8 cellular contexts compared by ENCODE assay signal in the genomic region with DNA sequence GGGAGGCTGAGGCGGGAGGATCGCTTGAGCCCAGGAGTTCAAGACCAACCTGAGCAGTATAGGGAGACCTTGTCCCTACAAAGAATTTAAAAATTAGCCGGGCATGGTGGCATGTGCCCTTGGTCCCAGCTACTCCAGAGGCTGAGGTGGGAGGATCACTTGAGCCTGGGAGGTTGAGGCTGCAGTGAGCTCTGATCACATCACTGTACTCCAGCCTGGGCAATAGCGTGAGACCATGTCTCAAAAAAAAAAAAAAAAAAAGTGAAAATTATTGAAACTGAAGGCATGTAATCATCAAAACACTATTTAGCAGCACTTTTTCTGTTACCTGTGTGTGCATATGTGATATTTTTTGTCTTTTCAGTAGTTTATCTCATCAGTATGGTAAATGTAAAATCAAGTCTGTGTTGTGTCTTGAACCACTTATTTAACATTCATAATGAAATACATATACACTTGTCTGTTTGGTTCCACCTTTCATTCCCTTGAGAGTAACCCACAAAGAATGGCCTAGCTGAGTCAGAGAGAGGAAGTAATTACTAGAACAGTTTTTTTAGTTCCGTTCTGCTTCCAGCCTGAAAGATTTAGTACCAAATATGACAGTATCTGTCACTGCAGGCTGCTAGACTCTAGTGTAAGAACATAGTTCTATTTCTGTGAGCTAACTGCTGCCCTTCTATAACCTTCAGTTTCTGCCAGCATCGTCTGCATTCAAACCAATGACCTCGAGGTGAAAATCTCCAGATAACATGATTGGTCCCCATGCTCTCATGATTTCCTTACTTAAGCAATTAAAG.
DNase-seq lines count a peak whose midpoint lies in the region; ATAC-seq, FAIRE-seq and TF ChIP-seq lines count a peak whose summit lies in the region.

No MANE protein-coding gene starts in this region.

- H3K27ac ChIP-seq in HUES64 (ENCODE audit: low read depth, low read length), result 0 out of 2 replicates have a peak overlapping the region, but pooled peaks have one; percentile 16
- no peak overlapping the region for H3K27ac ChIP-seq in astrocyte (ENCODE audit: low read depth, low read length)
- no peak overlapping the region for H3K27ac ChIP-seq in vagina
- H3K27ac ChIP-seq in esophagus squamous epithelium, result peak overlapping the region in 2 of 4 donors; percentile 23 to 24

- intact Hi-C loops in vagina (cut with DNase I), result no loop called here
- intact Hi-C loops in esophagus squamous epithelium (cut with DNase I), result no loop called here

- H3K9me3 ChIP-seq in HUES64 (ENCODE audit: insufficient read depth, low read depth, low read length) (no peaks in the 10 kb centered on the region), astrocyte (ENCODE audit: insufficient read depth, low read depth, low read length) (no peaks in the 10 kb centered on the region), vagina (no peaks in the 10 kb centered on the region), esophagus squamous epithelium (no peaks in the 10 kb centered on the region)

- H3K36me3 ChIP-seq in HUES64 (ENCODE audit: insufficient read depth, low read length) (peaks cover 51% of the 10 kb centered on the region), astrocyte (ENCODE audit: insufficient read depth, low read length) (peaks cover 2% of the 10 kb centered on the region), vagina (peaks cover 0 to under 1% of the 10 kb centered on the region in 2 donors), esophagus squamous epithelium (peaks cover 0 to 24% (median 5%) of the 10 kb centered on the region in 3 donors)

- H3K27me3 Mint-ChIP-seq in astrocyte (ENCODE audit: low read depth, unreplicated experiment) (no peaks in the 10 kb centered on the region), neural crest cell (ENCODE audit: low read depth) (no peaks in the 10 kb centered on the region)

- H3K9me3 Mint-ChIP-seq in astrocyte (ENCODE audit: unreplicated experiment) (no peaks in the 10 kb centered on the region), neural crest cell (no peaks in the 10 kb centered on the region)

- FAIRE-seq in GM12891 (lab: Jason Lieb, UNC), result peak; percentile 96
- peak; percentile 76 for FAIRE-seq in astrocyte (lab: Jason Lieb, UNC)

- DNase-seq in GM12891 (ENCODE audit: insufficient read length, low spot score), result peak; percentile 44
- DNase-seq in astrocyte (ENCODE audit: low read depth), result peak; percentile 55
- no peak for DNase-seq in neural crest cell (ENCODE audit: low read depth, low spot score)
- DNase-seq in vagina (ENCODE audit: extremely low spot score in 2 of 2), result no peak
- DNase-seq in effector CD4-positive, alpha-beta T cell, result no peak
- DNase-seq in esophagus squamous epithelium (lab: John Stamatoyannopoulos, UW), result no peak

- TF ChIP-seq POLR2A in GM12891 (IDR thresholded peaks at IDR 0.05; ENCODE audit: low read depth, low read length) (no peak), vagina (IDR thresholded peaks at IDR 0.05) (no peak), esophagus squamous epithelium (IDR thresholded peaks at IDR 0.05) (no peak)

- H3K9ac ChIP-seq in HUES64 (ENCODE audit: low read depth, low read length), result no peak overlapping the region
- H3K9ac ChIP-seq in astrocyte (ENCODE audit: low read length), result no peak overlapping the region

- peaks cover 6% of the 10 kb centered on the region for H4K20me1 ChIP-seq in astrocyte (ENCODE audit: insufficient read depth, low read length)

- peak overlapping the region; percentile 71 for H3K27ac Mint-ChIP-seq in astrocyte (ENCODE audit: unreplicated experiment)
- peak overlapping the region; percentile 68 for H3K27ac Mint-ChIP-seq in neural crest cell (ENCODE audit: unreplicated experiment)

- H3K4me1 Mint-ChIP-seq in astrocyte (ENCODE audit: low read depth, unreplicated experiment), result peaks cover 13% of the 10 kb centered on the region
- peaks cover 10% of the 10 kb centered on the region for H3K4me1 Mint-ChIP-seq in neural crest cell

- H3K79me2 ChIP-seq in astrocyte (ENCODE audit: insufficient read depth, low read length), result peaks cover 5% of the 10 kb centered on the region

- no peak overlapping the region for H3K4me3 ChIP-seq in HUES64 (ENCODE audit: low read length)
- no peak overlapping the region for H3K4me3 ChIP-seq in astrocyte (ENCODE audit: insufficient read depth, low read depth, low read length)
- no peak overlapping the region for H3K4me3 ChIP-seq in vagina
- no peak overlapping the region for H3K4me3 ChIP-seq in esophagus squamous epithelium

- H3K4me2 ChIP-seq in astrocyte (ENCODE audit: low read length), result peak overlapping the region; percentile 63

- H3K27me3 ChIP-seq in HUES64 (ENCODE audit: insufficient read depth, low read length) (no peaks in the 10 kb centered on the region), astrocyte (ENCODE audit: insufficient read depth, low read length) (no peaks in the 10 kb centered on the region), vagina (no peaks in the 10 kb centered on the region), esophagus squamous epithelium (no peaks in the 10 kb centered on the region)

- H3K4me1 ChIP-seq in HUES64 (ENCODE audit: insufficient read depth, low read length) (peaks cover 4% of the 10 kb centered on the region; the same call in 1 of the 2 replicates), astrocyte (ENCODE audit: insufficient read depth, low read length) (peaks cover 10% of the 10 kb centered on the region), vagina (peaks cover 7% of the 10 kb centered on the region), esophagus squamous epithelium (peaks cover 0 to 13% (median 0%) of the 10 kb centered on the region in 3 donors)

- no peak overlapping the region for H2AFZ ChIP-seq in astrocyte (ENCODE audit: low read depth, low read length)

- H3K36me3 Mint-ChIP-seq in astrocyte (ENCODE audit: low read depth, unreplicated experiment), result peaks cover 3% of the 10 kb centered on the region
- H3K36me3 Mint-ChIP-seq in neural crest cell (ENCODE audit: low read depth), result peaks cover 10% of the 10 kb centered on the region

- ATAC-seq in GM21619 (IDR thresholded peaks at IDR 0.05; ENCODE audit: unreplicated experiment), result peak; percentile 96

- 91% methylated on average over 7 of the region's 7 CpGs for WGBS in HUES64
- WGBS in esophagus squamous epithelium, 2 donors, result 60 to 80% methylated on average over 7 of the region's 7 CpGs

- H3K4me3 Mint-ChIP-seq in astrocyte (ENCODE audit: unreplicated experiment), result no peak overlapping the region
- no peak overlapping the region for H3K4me3 Mint-ChIP-seq in neural crest cell

- TF ChIP-seq CTCF in astrocyte (IDR thresholded peaks at IDR 0.05; ENCODE audit: insufficient read depth, low read depth, low read length) (no peak), neural crest cell (conservative IDR thresholded peaks at IDR 0.05) (no peak), vagina (IDR thresholded peaks at IDR 0.05) (no peak), esophagus squamous epithelium (IDR thresholded peaks at IDR 0.05) (no peak)

TF ChIP-seq in GM12891, 5 proteins besides CTCF, POLR2A, EP300 and RAD21:
- TF ChIP-seq SPI1 (IDR thresholded peaks at IDR 0.05; ENCODE audit: low read depth, low read length) (peak; percentile 91), POU2F2 (IDR thresholded peaks at IDR 0.05; ENCODE audit: low read depth, low read length) (no peak)
TF ChIP-seq in GM12891: peak in this region for 1.

Comparison
In these comparisons a context has a peak if more than half of its experiments do, and no peak if none do; other contexts are left out.
1. DNase-seq: peak in GM12891 (single experiment) and astrocyte (single experiment); none in neural crest cell (single experiment), vagina (0 of 2), effector CD4-positive, alpha-beta T cell (single experiment) and esophagus squamous epithelium (single experiment).